ENCODE assay signal across 19 cellular contexts in the genomic region with DNA sequence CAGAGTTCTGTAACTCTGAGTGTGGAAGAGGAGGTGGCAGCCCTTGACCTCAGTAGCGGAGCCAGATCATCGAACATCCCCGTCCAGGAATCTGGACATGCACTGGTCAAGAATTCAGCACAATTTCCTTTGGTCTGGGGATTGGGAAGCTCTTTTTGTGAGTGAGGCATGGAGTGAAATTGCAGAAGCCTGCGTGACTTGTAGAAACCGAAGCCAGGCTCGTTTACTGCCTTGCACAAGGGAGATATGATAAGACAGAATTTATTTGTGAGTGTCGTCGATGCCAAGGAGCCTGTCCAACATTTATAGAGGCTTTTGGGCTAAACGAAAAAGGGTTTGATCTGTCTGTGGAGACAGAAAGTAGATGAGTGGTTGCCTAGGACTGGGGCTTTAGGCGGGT. TPM values are rescaled to one million over a fixed set of nuclear protein-coding genes. Genes with fewer than 3 reads are reported as not detected.
DNase-seq lines count a peak whose midpoint lies in the region; ATAC-seq and TF ChIP-seq lines count a peak whose summit lies in the region.
"Had no signal": no experiment of that assay in that cellular context is flagged by ENCODE, and none has a peak within 500 bp of the region (broad histone marks: within the 10 kb centered on the region; RNA-seq: fewer than 3 reads in every experiment).

No MANE protein-coding gene starts in this region.

- H3K9ac ChIP-seq in BLaER1 (no peak overlapping the region), mesenchymal stem cell (ENCODE audit: low read length) (no peak overlapping the region)
- H3K9ac ChIP-seq: KMS-11 had no signal

- peaks cover 26% of the 10 kb centered on the region for H3K36me3 Mint-ChIP-seq in CD8-positive, alpha-beta T cell
- peaks cover 63% of the 10 kb centered on the region for H3K36me3 Mint-ChIP-seq in activated T-helper 2 cell treated with anti-CD3 and anti-CD28 coated beads, Interferon-gamma antibody, Interleukin-2, Interleukin-4, amounts not matched to agents 10 μg/mL and 5 μg/mL and 100 μg/mL, durations not matched to agents 14 hours and 24 hours and 36 hours (ENCODE audit: low read depth)

- H3K4me3 Mint-ChIP-seq in CD8-positive, alpha-beta T cell, result peak overlapping the region; percentile 26
- H3K4me3 Mint-ChIP-seq in activated T-helper 2 cell treated with anti-CD3 and anti-CD28 coated beads, Interferon-gamma antibody, Interleukin-2, Interleukin-4, amounts not matched to agents 10 μg/mL and 5 μg/mL and 100 μg/mL, durations not matched to agents 14 hours and 24 hours and 36 hours (ENCODE audit: low read depth), result no peak overlapping the region

- H2BK120ac ChIP-seq in mesenchymal stem cell (ENCODE audit: low read depth, low read length), result peak overlapping the region; percentile 34

- H3K27me3 Mint-ChIP-seq in CD8-positive, alpha-beta T cell (ENCODE audit: low read depth), result no peaks in the 10 kb centered on the region
- H3K27me3 Mint-ChIP-seq in activated T-helper 2 cell treated with anti-CD3 and anti-CD28 coated beads, Interferon-gamma antibody, Interleukin-2, Interleukin-4, amounts not matched to agents 10 μg/mL and 5 μg/mL and 100 μg/mL, durations not matched to agents 14 hours and 24 hours and 36 hours (ENCODE audit: low read depth), result no peaks in the 10 kb centered on the region
- H3K27me3 Mint-ChIP-seq: progenitor cell of endocrine pancreas had no signal

- WGBS in mesenchymal stem cell, result 50% methylated on average over 10 of the region's 10 CpGs

- CTCF ChIA-PET in CD8-positive, alpha-beta T cell (lab: Charles Lee), result interaction anchor here (0.5 kb wide), 1 partner anchor 47 kb away, joined by 4 read pairs; no protein-coding TSS in a partner anchor

- no peak overlapping the region for H3K23ac ChIP-seq in mesenchymal stem cell (ENCODE audit: low read length in 2 of 2)

- intact Hi-C loops in CD8-positive, alpha-beta T cell (cut with DNase I, micrococcal nuclease), result no loop called here
- intact Hi-C loops in activated T-helper 2 cell treated with anti-CD3 and anti-CD28 coated beads, Interferon-gamma antibody, Interleukin-2, Interleukin-4, amounts not matched to agents 10 μg/mL and 5 μg/mL and 100 μg/mL, durations not matched to agents 14 hours and 24 hours and 36 hours (cut with micrococcal nuclease), result no loop called here

- H3K4me3 ChIP-seq in BLaER1 (no peak overlapping the region), mesenchymal stem cell (ENCODE audit: insufficient read depth in 1 of 2, low read depth in 1 of 2, low read length in 2 of 2) (no peak overlapping the region)
- no peak overlapping the region for H3K4me3 ChIP-seq in CD8-positive, alpha-beta T cell (ENCODE audit: low read depth, low read length)
- H3K4me3 ChIP-seq: left ventricle myocardium inferior, sigmoid colon, uterus had no signal

- TF ChIP-seq CTCF in CD8-positive, alpha-beta T cell (IDR thresholded peaks at IDR 0.05), result no peak

- H2AFZ ChIP-seq in mesenchymal stem cell (ENCODE audit: low read depth, low read length), result no peak overlapping the region

- H4K91ac ChIP-seq in mesenchymal stem cell (ENCODE audit: low read length), result no peak overlapping the region

- H3K36me3 ChIP-seq in BLaER1 (peaks cover 29% of the 10 kb centered on the region), mesenchymal stem cell (ENCODE audit: control insufficient read depth in 1 of 2, insufficient read depth in 2 of 2, low read depth in 1 of 2, low read length in 2 of 2) (peaks cover 0 to 5% of the 10 kb centered on the region in 2 experiments)
- H3K36me3 ChIP-seq in CD8-positive, alpha-beta T cell (ENCODE audit: insufficient read depth, low read length), result no peaks in the 10 kb centered on the region
- H3K36me3 ChIP-seq: left ventricle myocardium inferior, sigmoid colon, uterus had no signal

- H2AK5ac ChIP-seq in mesenchymal stem cell (ENCODE audit: low read length, severe bottlenecking), result no peak overlapping the region

- peaks cover 46% of the 10 kb centered on the region for H3K4me1 Mint-ChIP-seq in CD8-positive, alpha-beta T cell (ENCODE audit: low read depth)
- H3K4me1 Mint-ChIP-seq in activated T-helper 2 cell treated with anti-CD3 and anti-CD28 coated beads, Interferon-gamma antibody, Interleukin-2, Interleukin-4, amounts not matched to agents 10 μg/mL and 5 μg/mL and 100 μg/mL, durations not matched to agents 14 hours and 24 hours and 36 hours (ENCODE audit: low read depth), result peaks cover 28% of the 10 kb centered on the region

- H3K79me1 ChIP-seq in mesenchymal stem cell (replicated peaks; ENCODE audit: low read length, poor library complexity, severe bottlenecking), result peaks cover 10% of the 10 kb centered on the region

- H3K27ac ChIP-seq in BLaER1, result no peak overlapping the region
- H3K27ac ChIP-seq in CD8-positive, alpha-beta T cell (ENCODE audit: low read depth, low read length), result no peak overlapping the region
- H3K27ac ChIP-seq in mesenchymal stem cell (ENCODE audit: low read length, poor library complexity, severe bottlenecking), result no peak overlapping the region
- H3K27ac ChIP-seq: foreskin keratinocyte, KMS-11, left ventricle myocardium inferior, sigmoid colon, uterus had no signal

- H2BK5ac ChIP-seq in mesenchymal stem cell (ENCODE audit: low read depth, low read length, poor library complexity, severe bottlenecking), result no peak overlapping the region

- H4K20me1 ChIP-seq in BLaER1, result peaks cover 93% of the 10 kb centered on the region

- H3K4me2 ChIP-seq in BLaER1, result peak overlapping the region; percentile 64
- no peak overlapping the region for H3K4me2 ChIP-seq in mesenchymal stem cell (ENCODE audit: low read length, poor library complexity, severe bottlenecking)
- H3K4me2 ChIP-seq: KMS-11 had no signal

- POLR2A ChIA-PET in CD8-positive, alpha-beta T cell (lab: Charles Lee), result no interaction called here

- no peaks in the 10 kb centered on the region for H3K9me3 Mint-ChIP-seq in CD8-positive, alpha-beta T cell
- H3K9me3 Mint-ChIP-seq in activated T-helper 2 cell treated with anti-CD3 and anti-CD28 coated beads, Interferon-gamma antibody, Interleukin-2, Interleukin-4, amounts not matched to agents 10 μg/mL and 5 μg/mL and 100 μg/mL, durations not matched to agents 14 hours and 24 hours and 36 hours, result no peaks in the 10 kb centered on the region

- H3K9me3 ChIP-seq in BLaER1 (peaks cover 16% of the 10 kb centered on the region; the same call in 1 of the 2 replicates), mesenchymal stem cell (ENCODE audit: control insufficient read depth, low read length) (no peaks in the 10 kb centered on the region)
- no peaks in the 10 kb centered on the region for H3K9me3 ChIP-seq in CD8-positive, alpha-beta T cell (ENCODE audit: low read length)
- H3K9me3 ChIP-seq: left ventricle myocardium inferior, sigmoid colon, uterus had no signal

- peaks cover 46% of the 10 kb centered on the region for H3K4me1 ChIP-seq in BLaER1
- peaks cover 24% of the 10 kb centered on the region for H3K4me1 ChIP-seq in CD8-positive, alpha-beta T cell (ENCODE audit: insufficient read depth, low read length)
- peaks cover 2% of the 10 kb centered on the region for H3K4me1 ChIP-seq in mesenchymal stem cell (ENCODE audit: control insufficient read depth, insufficient read depth, low read depth, low read length)
- H3K4me1 ChIP-seq: foreskin keratinocyte, left ventricle myocardium inferior had no signal

- no peak overlapping the region for H3K4ac ChIP-seq in mesenchymal stem cell (ENCODE audit: low read depth in 1 of 2, low read length in 2 of 2)

- no peak overlapping the region for H4K8ac ChIP-seq in mesenchymal stem cell (ENCODE audit: low read length)

- no peak overlapping the region for H3K14ac ChIP-seq in mesenchymal stem cell (ENCODE audit: low read length in 2 of 2)

- peak overlapping the region; percentile 57 for H3K27ac Mint-ChIP-seq in CD8-positive, alpha-beta T cell
- peak overlapping the region; percentile 35 for H3K27ac Mint-ChIP-seq in activated T-helper 2 cell treated with anti-CD3 and anti-CD28 coated beads, Interferon-gamma antibody, Interleukin-2, Interleukin-4, amounts not matched to agents 10 μg/mL and 5 μg/mL and 100 μg/mL, durations not matched to agents 14 hours and 24 hours and 36 hours
- H3K27ac Mint-ChIP-seq: progenitor cell of endocrine pancreas had no signal

- no peak for DNase-seq in CD8-positive, alpha-beta T cell
- no peak for DNase-seq in activated T-helper 2 cell treated with anti-CD3 and anti-CD28 coated beads, Interferon-gamma antibody, Interleukin-2, Interleukin-4, amounts not matched to agents 10 μg/mL and 5 μg/mL and 100 μg/mL, durations not matched to agents 14 hours and 24 hours and 36 hours (ENCODE audit: low spot score)
- DNase-seq in mesenchymal stem cell, result no peak
- DNase-seq in activated CD4-positive, alpha-beta T cell treated with anti-CD3 and anti-CD28 coated beads, Interleukin-2, amount 50 U/mL, for 4 hours, result no peak
- DNase-seq in cerebellum (ENCODE audit: low spot score), result no peak
- DNase-seq in NCI-H146 (lab: John Stamatoyannopoulos, UW), result no peak
- DNase-seq: activated CD4-positive, alpha-beta T cell treated with anti-CD3 and anti-CD28 coated beads for 4 hours; amygdala; foreskin keratinocyte; left ventricle myocardium inferior; NCI-H187; SHP77; sigmoid colon; SW 1271; uterus had no signal

- ATAC-seq in CD8-positive, alpha-beta T cell, result no peak
- ATAC-seq: foreskin keratinocyte, HCT116 had no signal

- no peak overlapping the region for H2BK15ac ChIP-seq in mesenchymal stem cell (ENCODE audit: low read depth, poor library complexity, severe bottlenecking)

- no peak overlapping the region for H3K18ac ChIP-seq in mesenchymal stem cell (ENCODE audit: low read depth in 1 of 2, low read length in 2 of 2)

- no peaks in the 10 kb centered on the region for H3K27me3 ChIP-seq in BLaER1
- H3K27me3 ChIP-seq in CD8-positive, alpha-beta T cell (ENCODE audit: insufficient read depth, low read length), result no peaks in the 10 kb centered on the region
- H3K27me3 ChIP-seq in mesenchymal stem cell (ENCODE audit: control insufficient read depth in 1 of 2, insufficient read depth in 1 of 2, low read length in 2 of 2), result no peaks in the 10 kb centered on the region
- H3K27me3 ChIP-seq: foreskin keratinocyte, sigmoid colon, uterus had no signal

- H2BK12ac ChIP-seq in mesenchymal stem cell (ENCODE audit: low read length in 2 of 2), result no peak overlapping the region

RNA-seq across cellular contexts. Expression of a gene that starts 50.6 kb away (rescaled TPM):
- total RNA-seq in CD8-positive, alpha-beta T cell, result 10 to 100 TPM; 18.0 to 19.3 TPM
- total RNA-seq in activated T-helper 2 cell treated with anti-CD3 and anti-CD28 coated beads, Interferon-gamma antibody, Interleukin-2, Interleukin-4, amounts not matched to agents 10 μg/mL and 5 μg/mL and 100 μg/mL, durations not matched to agents 14 hours and 24 hours and 36 hours, result 49.0 and 53.2 TPM in 2 replicates
- 28.2 TPM for polyA plus RNA-seq in mesenchymal stem cell (2013, experiment 1 of 2)
- 28.2 TPM for polyA plus RNA-seq in mesenchymal stem cell (2013, experiment 2 of 2)
- total RNA-seq in cerebellum, result 11.1 TPM
